Comparison of ENCODE assay signal across 13 cellular contexts in genomic region chr6:15268130-15268908, GRCh38. TPM values are rescaled to one million over a fixed set of nuclear protein-coding genes. Genes with fewer than 3 reads are reported as not detected.
DNase-seq lines count a peak whose midpoint lies in the region; ATAC-seq, FAIRE-seq and TF ChIP-seq lines count a peak whose summit lies in the region.
"Had no signal": no experiment of that assay in that cellular context is flagged by ENCODE, and none has a peak within 500 bp of the region (broad histone marks: within the 10 kb centered on the region; RNA-seq: fewer than 3 reads in every experiment).

No MANE protein-coding gene starts in this region.

- 94% methylated on average over 10 of the region's 10 CpGs for WGBS in HepG2 (ENCODE audit: low lambda C conversion rate)

- TF ChIP-seq EP300 in neural cell (conservative IDR thresholded peaks at IDR 0.05; ENCODE audit: poor library complexity, severe bottlenecking) (no peak), HepG2 (IDR thresholded peaks at IDR 0.05; ENCODE audit: low read depth in 2 of 2, low read length in 2 of 2) (no peak), HepG2 (CRISPR knock-in tag; IDR thresholded peaks at IDR 0.05; ENCODE audit: borderline replicate concordance) (no peak)

- H3K36me3 ChIP-seq in OCI-LY7 (ENCODE audit: insufficient read depth, low read length) (no peaks in the 10 kb centered on the region), neural cell (ENCODE audit: insufficient read depth, low read length) (no peaks in the 10 kb centered on the region), HepG2 (replicated peaks in 1 of 2; ENCODE audit: control insufficient read depth in 1 of 2, insufficient read depth in 2 of 2, low read length in 2 of 2) (no peaks in the 10 kb centered on the region)
- H3K36me3 ChIP-seq: ascending aorta had no signal

- no peaks in the 10 kb centered on the region for H3F3A ChIP-seq in neural cell (ENCODE audit: insufficient read depth, low read length, poor library complexity, severe bottlenecking)

- H3K4me3 ChIP-seq in AG10803 (ENCODE audit: low read length) (peak overlapping the region; percentile 13; the same call in 1 of the 2 replicates), OCI-LY7 (ENCODE audit: low read depth, low read length, poor library complexity, severe bottlenecking) (peak overlapping the region; percentile 19), neural cell (ENCODE audit: low read length) (peak overlapping the region; percentile 9), HepG2 (replicated peaks in 1 of 3; ENCODE audit: insufficient read depth in 1 of 3, low read depth in 2 of 3, low read length in 3 of 3) (no peak overlapping the region)
- H3K4me3 ChIP-seq: ascending aorta had no signal

- TF ChIP-seq POLR2A in HepG2 (IDR thresholded peaks at IDR 0.05; ENCODE audit: insufficient read depth in 1 of 2, low read depth in 2 of 2, low read length in 2 of 2), result no peak

- H3K9me3 Mint-ChIP-seq in glutamatergic neuron (ENCODE audit: unreplicated experiment), result peaks cover 8% of the 10 kb centered on the region
- no peaks in the 10 kb centered on the region for H3K9me3 Mint-ChIP-seq in activated CD4-positive, alpha-beta T cell treated with anti-CD3 and anti-CD28 coated beads for 36 hours (ENCODE audit: low read depth)

- no peaks in the 10 kb centered on the region for H3K36me3 Mint-ChIP-seq in glutamatergic neuron (ENCODE audit: unreplicated experiment)
- peaks cover 33% of the 10 kb centered on the region for H3K36me3 Mint-ChIP-seq in activated CD4-positive, alpha-beta T cell treated with anti-CD3 and anti-CD28 coated beads for 36 hours (ENCODE audit: low read depth)

- H3K9me2 ChIP-seq in OCI-LY7 (ENCODE audit: insufficient read depth, low read length), result no peaks in the 10 kb centered on the region
- H3K9me2 ChIP-seq in neural cell (ENCODE audit: insufficient read depth, low read length), result no peaks in the 10 kb centered on the region

- H3K27me3 Mint-ChIP-seq in glutamatergic neuron (ENCODE audit: unreplicated experiment), result peaks cover 4% of the 10 kb centered on the region
- no peaks in the 10 kb centered on the region for H3K27me3 Mint-ChIP-seq in activated CD4-positive, alpha-beta T cell treated with anti-CD3 and anti-CD28 coated beads for 36 hours

- BruUV-seq in OCI-LY7 (replicated peaks; lab: Mats Ljungman, UMichigan) (no TSS peak), HepG2 (replicated peaks; lab: Mats Ljungman, UMichigan) (no TSS peak)

- DNase-seq in AG10803 (ENCODE audit: low read depth), result no peak
- no peak for DNase-seq in OCI-LY7 (ENCODE audit: low spot score)
- no peak for DNase-seq in glutamatergic neuron
- no peak for DNase-seq in NK-92 (lab: John Stamatoyannopoulos, UW; ENCODE audit: unreplicated experiment)
- DNase-seq in HepG2 (ENCODE audit: low spot score), result no peak
- no peak for DNase-seq in activated CD4-positive, alpha-beta T cell treated with anti-CD3 and anti-CD28 coated beads for 36 hours
- DNase-seq in activated CD4-positive, alpha-beta T cell treated with anti-CD3 and anti-CD28 coated beads, Interleukin-2, amount 50 U/mL, for 4 hours, result no peak
- DNase-seq: activated CD4-positive, CD25-positive, alpha-beta regulatory T cell; NCI-H1105 had no signal

- H3K27ac Mint-ChIP-seq in glutamatergic neuron (ENCODE audit: unreplicated experiment), result peak overlapping the region; percentile 28
- H3K27ac Mint-ChIP-seq in activated CD4-positive, alpha-beta T cell treated with anti-CD3 and anti-CD28 coated beads for 36 hours, result no peak overlapping the region

- H3K27ac ChIP-seq in OCI-LY7 (ENCODE audit: low read depth, low read length, poor library complexity, severe bottlenecking) (peak overlapping the region; percentile 36), neural cell (ENCODE audit: low read length) (no peak overlapping the region), HepG2 (ENCODE audit: extremely low read length, insufficient read depth, low read length) (no peak overlapping the region)
- H3K27ac ChIP-seq: C4-2B had no signal

- peaks cover 69% of the 10 kb centered on the region for H3K4me1 ChIP-seq in OCI-LY7 (ENCODE audit: insufficient read depth, low read length, poor library complexity, severe bottlenecking)
- H3K4me1 ChIP-seq in HepG2 (ENCODE audit: insufficient read depth, low read length), result peaks cover 74% of the 10 kb centered on the region

- H3K4me2 ChIP-seq in OCI-LY7 (ENCODE audit: low read length) (peak overlapping the region; percentile 65), neural cell (ENCODE audit: low read length) (no peak overlapping the region), HepG2 (ENCODE audit: low read depth, low read length) (no peak overlapping the region)

- FAIRE-seq in HepG2 (lab: Jason Lieb, UNC), result no peak
- FAIRE-seq: RCC 7860 had no signal

- ATAC-seq in HepG2, result no peak
- no peak for ATAC-seq in activated CD4-positive, alpha-beta T cell treated with anti-CD3 and anti-CD28 coated beads for 36 hours

- H3K9ac ChIP-seq in neural cell (ENCODE audit: low read length) (no peak overlapping the region), HepG2 (ENCODE audit: insufficient read depth, low read depth, low read length) (no peak overlapping the region)

- intact Hi-C loops in OCI-LY7 (cut with micrococcal nuclease; ENCODE audit: unreplicated experiment) (loop anchor here (5.0 kb wide), 1 partner anchor 59 kb away; no protein-coding TSS in a partner anchor), HepG2 (cut with micrococcal nuclease; ENCODE audit: unreplicated experiment) (no loop called here)
- intact Hi-C loops in activated CD4-positive, alpha-beta T cell treated with anti-CD3 and anti-CD28 coated beads for 36 hours (cut with DNase I, micrococcal nuclease), result no loop called here

- no peaks in the 10 kb centered on the region for H3K9me3 ChIP-seq in OCI-LY7 (ENCODE audit: low read length)
- H3K9me3 ChIP-seq in neural cell (ENCODE audit: low read length), result no peaks in the 10 kb centered on the region
- no peaks in the 10 kb centered on the region for H3K9me3 ChIP-seq in HepG2 (ENCODE audit: low read length)
- H3K9me3 ChIP-seq: ascending aorta had no signal

- H3K4me1 Mint-ChIP-seq in glutamatergic neuron (ENCODE audit: low read depth, unreplicated experiment), result peaks cover 54% of the 10 kb centered on the region
- peaks cover 95% of the 10 kb centered on the region for H3K4me1 Mint-ChIP-seq in activated CD4-positive, alpha-beta T cell treated with anti-CD3 and anti-CD28 coated beads for 36 hours

- H3K27me3 ChIP-seq in neural cell (ENCODE audit: insufficient read depth, low read depth, low read length) (no peaks in the 10 kb centered on the region), HepG2 (ENCODE audit: control insufficient read depth in 1 of 2, insufficient read depth in 2 of 2, low read length in 2 of 2) (no peaks in the 10 kb centered on the region)
- H3K27me3 ChIP-seq: ascending aorta had no signal

- H2AFZ ChIP-seq in OCI-LY7 (ENCODE audit: low read length) (no peak overlapping the region), neural cell (ENCODE audit: low read depth, low read length) (no peak overlapping the region), HepG2 (ENCODE audit: low read length) (no peak overlapping the region)

- no peak for TF ChIP-seq CTCF in AG10803 (conservative IDR thresholded peaks at IDR 0.05; ENCODE audit: low read length)
- TF ChIP-seq CTCF in OCI-LY7 (conservative IDR thresholded peaks at IDR 0.05; ENCODE audit: low read length), result no peak
- TF ChIP-seq CTCF in glutamatergic neuron (IDR thresholded peaks at IDR 0.05; ENCODE audit: partially characterized antibody, unreplicated experiment), result no peak
- TF ChIP-seq CTCF in neural cell (IDR thresholded peaks at IDR 0.05; ENCODE audit: poor library complexity, severe bottlenecking), result no peak
- no peak for TF ChIP-seq CTCF in HepG2 (CRISPR knock-in tag; IDR thresholded peaks at IDR 0.05)

- CTCF ChIA-PET in OCI-LY7 (lab: Charles Lee; ENCODE audit: unreplicated experiment) (interaction anchor here (0.7 to 0.9 kb wide), 2 partner anchors 12 to 15 kb away, joined by 3 read pairs; no protein-coding TSS in a partner anchor), HepG2 (lab: Yijun Ruan, JAX; ENCODE audit: low intra/inter-chr PET ratio, low total read pairs) (no interaction called here)
- CTCF ChIA-PET in activated CD4-positive, alpha-beta T cell treated with anti-CD3 and anti-CD28 coated beads for 36 hours (lab: Charles Lee), result interaction anchor here (0.6 to 1.4 kb wide), 6 partner anchors 8 to 222 kb away, joined by 3 to 5 read pairs (median 4); no protein-coding TSS in a partner anchor

- TF ChIP-seq RAD21 in neural cell (conservative IDR thresholded peaks at IDR 0.05) (no peak), HepG2 (CRISPR knock-in tag; IDR thresholded peaks at IDR 0.05) (no peak)

- peak overlapping the region; percentile 68 for H3K4me3 Mint-ChIP-seq in glutamatergic neuron (ENCODE audit: unreplicated experiment)
- H3K4me3 Mint-ChIP-seq in activated CD4-positive, alpha-beta T cell treated with anti-CD3 and anti-CD28 coated beads for 36 hours, result no peak overlapping the region

- POLR2A ChIA-PET in OCI-LY7 (lab: Charles Lee), result interaction anchor here (0.7 to 6.0 kb wide), 10 partner anchors 9 to 56 kb away, joined by 3 to 49 read pairs (median 4); no protein-coding TSS in a partner anchor
- POLR2A ChIA-PET in HepG2 (lab: Yijun Ruan, JAX), result no interaction called here
- POLR2A ChIA-PET in activated CD4-positive, alpha-beta T cell treated with anti-CD3 and anti-CD28 coated beads for 36 hours (lab: Charles Lee), result interaction anchor here (0.6 kb wide), 1 partner anchor 84 kb away, joined by 8 read pairs; no protein-coding TSS in a partner anchor

- H4K20me1 ChIP-seq in OCI-LY7 (ENCODE audit: insufficient read depth, low read length) (peaks cover 12% of the 10 kb centered on the region; the same call in 1 of the 2 replicates), neural cell (ENCODE audit: insufficient read depth) (no peaks in the 10 kb centered on the region), HepG2 (ENCODE audit: insufficient read depth, low read length) (0 out of 2 replicates have a peak, but pooled peaks cover 4% of the 10 kb centered on the region)

- H3K79me2 ChIP-seq in OCI-LY7 (ENCODE audit: insufficient read depth, low read depth, low read length) (peaks cover 77% of the 10 kb centered on the region), neural cell (replicated peaks; ENCODE audit: insufficient read depth, low read length) (peaks cover 69% of the 10 kb centered on the region), HepG2 (ENCODE audit: insufficient read depth, low read length) (peaks cover 91% of the 10 kb centered on the region)

- in situ Hi-C loops in HepG2 (cut with HindIII; ENCODE audit: extremely low pct_ligation_motif_present, low pct_unique_long_range_greater_than_20kb), result no loop called here

RNA-seq across cellular contexts. Expression of gene JARID2, which starts 22.4 kb away (rescaled TPM):
- 18.4 and 19.0 TPM in 2 replicates for total RNA-seq in OCI-LY7 (2014; rRNA removed; shearing (Covaris generic))
- 19.5 and 21.0 TPM in 2 replicates for total RNA-seq in OCI-LY7 (2022)
- 83.8 TPM for total RNA-seq in glutamatergic neuron (ENCODE audit: unreplicated experiment)
- polyA plus RNA-seq in neural cell, result 25.0 and 25.5 TPM in 2 replicates
- 62.3 and 63.8 TPM in 2 replicates for polyA minus RNA-seq in neural cell
- 10.0 and 10.3 TPM in 2 replicates for total RNA-seq in HepG2 (2016; rRNA removed; fragmentation: Illumina TruSeq; extraction: Trizol)
- total RNA-seq in HepG2 (2016; cell fraction: cytosol; rRNA removed; fragmentation: Illumina TruSeq; extraction: Trizol; ENCODE audit: low read depth), result 1.0 and 1.4 TPM in 2 replicates
- total RNA-seq in HepG2 (2016; cell fraction: insoluble cytoplasmic fraction; rRNA removed; fragmentation: Illumina TruSeq; extraction: Trizol), result 9.6 and 10.6 TPM in 2 replicates
- total RNA-seq in HepG2 (2016; cell fraction: membrane; rRNA removed; fragmentation: Illumina TruSeq; extraction: Trizol), result 2.7 and 2.8 TPM in 2 replicates
- total RNA-seq in HepG2 (2016; cell fraction: nucleus; rRNA removed; fragmentation: Illumina TruSeq; extraction: Trizol), result 10.4 and 13.0 TPM in 2 replicates
- polyA plus RNA-seq in HepG2 (2011; rRNA removed), result 7.5 TPM in 2 replicates
- 5.9 and 6.7 TPM in 2 replicates for polyA plus RNA-seq in HepG2 (2011; cell fraction: cytosol; rRNA removed)
- polyA plus RNA-seq in HepG2 (2011; cell fraction: nucleus; rRNA removed), result 11.8 and 13.9 TPM in 2 replicates
- polyA plus RNA-seq in HepG2 (2012), result 7.9 and 9.2 TPM in 2 replicates
- 0.23 and 0.37 TPM in 2 replicates for polyA plus RNA-seq in HepG2 (2016; cell fraction: cytosol; fragmentation: Illumina TruSeq; extraction: Trizol; ENCODE audit: low read depth)
- polyA plus RNA-seq in HepG2 (2016; cell fraction: insoluble cytoplasmic fraction; fragmentation: Illumina TruSeq; extraction: Trizol; ENCODE audit: low read depth), result 8.5 and 10.1 TPM in 2 replicates
- polyA plus RNA-seq in HepG2 (2016; cell fraction: membrane; fragmentation: Illumina TruSeq; extraction: Trizol; ENCODE audit: low read depth), result 1.2 and 1.3 TPM in 2 replicates
- polyA plus RNA-seq in HepG2 (2016; cell fraction: nucleus; fragmentation: Illumina TruSeq; extraction: Trizol; ENCODE audit: insufficient read depth, low read depth), result 13.6 and 14.4 TPM in 2 replicates
- polyA minus RNA-seq in HepG2 (2011; rRNA and poly(A)+ RNA removed; ENCODE audit: low replicate concordance), result 8.4 and 12.4 TPM in 2 replicates
- polyA minus RNA-seq in HepG2 (2011; cell fraction: cytosol; rRNA and poly(A)+ RNA removed), result 8.4 TPM in 2 replicates
- 20.6 and 22.3 TPM in 2 replicates for polyA minus RNA-seq in HepG2 (2011; cell fraction: nucleus; rRNA and poly(A)+ RNA removed)
- 10 to 100 TPM; 43.0 to 48.6 TPM for total RNA-seq in activated CD4-positive, alpha-beta T cell treated with anti-CD3 and anti-CD28 coated beads for 36 hours

Comparison
In these comparisons a context has a peak if more than half of its experiments do, and no peak if none do; other contexts are left out.
1. H3K4me3 ChIP-seq: peak in AG10803 (single experiment), OCI-LY7 (single experiment) and neural cell (single experiment); none in HepG2 (0 of 3).